ENCODE assay signal across 27 cellular contexts in the genomic region with DNA sequence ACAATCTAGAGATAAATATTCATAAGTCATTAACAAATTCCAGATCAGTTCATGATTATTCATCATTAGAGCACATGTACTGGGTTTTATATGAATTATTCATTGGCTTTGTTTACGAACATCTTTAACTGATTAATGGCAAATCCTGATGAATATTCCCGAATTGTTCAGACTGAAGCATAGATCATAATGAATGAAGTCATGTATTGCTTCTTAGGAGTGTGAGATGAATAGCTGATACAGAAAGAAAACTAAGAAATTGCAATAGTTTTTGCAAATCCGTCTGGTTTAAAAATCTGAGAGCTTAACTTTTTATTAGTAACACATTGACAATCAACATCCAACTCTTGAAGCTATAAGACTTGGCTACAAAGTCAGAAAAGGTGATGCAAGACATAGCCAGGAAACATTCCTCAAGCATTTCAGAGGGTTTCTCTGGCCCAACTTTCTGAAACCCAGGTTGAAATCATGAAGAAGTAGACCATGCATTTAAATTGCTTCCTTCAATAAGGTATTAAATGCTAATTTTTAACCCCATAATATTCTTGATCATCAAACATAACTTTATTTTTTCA.
DNase-seq lines count a peak whose midpoint lies in the region; TF ChIP-seq lines count a peak whose summit lies in the region.
"Had no signal": no experiment of that assay in that cellular context is flagged by ENCODE, and none has a peak within 500 bp of the region (broad histone marks: within the 10 kb centered on the region; RNA-seq: fewer than 3 reads in every experiment).

No MANE protein-coding gene starts in this region.

- peak overlapping the region; percentile 35 for H3K9ac ChIP-seq in SK-N-MC (ENCODE audit: insufficient read length)
- H3K9ac ChIP-seq: neural progenitor cell, parathyroid adenoma had no signal

- no peaks in the 10 kb centered on the region for H3K4me1 ChIP-seq in stomach
- H3K4me1 ChIP-seq: esophagus squamous epithelium, left ventricle myocardium inferior, neural progenitor cell, parathyroid adenoma, testis had no signal

- no peak overlapping the region for H3K4me3 Mint-ChIP-seq in nephron
- H3K4me3 Mint-ChIP-seq in activated CD4-positive, alpha-beta memory T cell treated with anti-CD3 and anti-CD28 coated beads, Interleukin-2, amount 10 ng/mL, durations not matched to agents 7 days and 5 days, result no peak overlapping the region
- H3K4me3 Mint-ChIP-seq: activated CD4-positive, alpha-beta T cell treated with anti-CD3 and anti-CD28 coated beads, Interleukin-2, amount 10 ng/mL, durations not matched to agents 24 days and 14 days; activated naive CD8-positive, alpha-beta T cell treated with anti-CD3 and anti-CD28 coated beads, Interleukin-2, amount 50 U/mL, for 24 hours; activated T-cell treated with anti-CD3 and anti-CD28 coated beads, Interleukin-2, amount 50 U/mL, for 72 hours; neural progenitor cell had no signal

- H3K27ac ChIP-seq in SK-N-MC (peak overlapping the region; percentile 98), stomach (no peak overlapping the region)
- H3K27ac ChIP-seq: C4-2B, esophagus squamous epithelium, left ventricle myocardium inferior, neural progenitor cell, parathyroid adenoma, testis, WERI-Rb-1 had no signal

- TF ChIP-seq CTCF in fibroblast of pulmonary artery (IDR thresholded peaks at IDR 0.05; ENCODE audit: low read length, missing control alignments) (no peak), nephron (IDR thresholded peaks at IDR 0.05; ENCODE audit: unreplicated experiment in 3 of 3) (no peak), stomach (IDR thresholded peaks at IDR 0.05) (no peak)

- intact Hi-C loops in stomach (cut with DNase I; ENCODE audit: low total_unique reads), result no loop called here

- peak overlapping the region in 2 of 3 experiments; percentile 24 to 91 for H3K27ac Mint-ChIP-seq in nephron
- no peak overlapping the region for H3K27ac Mint-ChIP-seq in activated CD4-positive, alpha-beta memory T cell treated with anti-CD3 and anti-CD28 coated beads, Interleukin-2, amount 10 ng/mL, durations not matched to agents 7 days and 5 days
- H3K27ac Mint-ChIP-seq: activated CD4-positive, alpha-beta T cell treated with anti-CD3 and anti-CD28 coated beads, Interleukin-2, amount 10 ng/mL, durations not matched to agents 24 days and 14 days; activated naive CD8-positive, alpha-beta T cell treated with anti-CD3 and anti-CD28 coated beads, Interleukin-2, amount 50 U/mL, for 24 hours; activated T-cell treated with anti-CD3 and anti-CD28 coated beads, Interleukin-2, amount 50 U/mL, for 72 hours; neural progenitor cell had no signal

- CTCF ChIA-PET in activated CD4-positive, alpha-beta memory T cell treated with anti-CD3 and anti-CD28 coated beads, Interleukin-2, amount 10 ng/mL, durations not matched to agents 7 days and 5 days (lab: Charles Lee), result no interaction called here

- H3K9me3 Mint-ChIP-seq in nephron, result no peaks in the 10 kb centered on the region
- H3K9me3 Mint-ChIP-seq in activated CD4-positive, alpha-beta memory T cell treated with anti-CD3 and anti-CD28 coated beads, Interleukin-2, amount 10 ng/mL, durations not matched to agents 7 days and 5 days, result peaks cover 2% of the 10 kb centered on the region
- H3K9me3 Mint-ChIP-seq: activated CD4-positive, alpha-beta T cell treated with anti-CD3 and anti-CD28 coated beads, Interleukin-2, amount 10 ng/mL, durations not matched to agents 24 days and 14 days; activated naive CD8-positive, alpha-beta T cell treated with anti-CD3 and anti-CD28 coated beads, Interleukin-2, amount 50 U/mL, for 24 hours; neural progenitor cell had no signal

- peaks cover 15% of the 10 kb centered on the region for H3K4me1 Mint-ChIP-seq in nephron
- H3K4me1 Mint-ChIP-seq in activated CD4-positive, alpha-beta memory T cell treated with anti-CD3 and anti-CD28 coated beads, Interleukin-2, amount 10 ng/mL, durations not matched to agents 7 days and 5 days, result no peaks in the 10 kb centered on the region
- H3K4me1 Mint-ChIP-seq: activated CD4-positive, alpha-beta T cell treated with anti-CD3 and anti-CD28 coated beads, Interleukin-2, amount 10 ng/mL, durations not matched to agents 24 days and 14 days; activated naive CD8-positive, alpha-beta T cell treated with anti-CD3 and anti-CD28 coated beads, Interleukin-2, amount 50 U/mL, for 24 hours had no signal

- POLR2A ChIA-PET in activated CD4-positive, alpha-beta memory T cell treated with anti-CD3 and anti-CD28 coated beads, Interleukin-2, amount 10 ng/mL, durations not matched to agents 7 days and 5 days (lab: Charles Lee), result no interaction called here

- DNase-seq in AG08395 (ENCODE audit: low spot score) (peak; percentile 2), SK-N-MC (ENCODE audit: low read depth, low spot score) (peak; percentile 88), fibroblast of pulmonary artery (ENCODE audit: low read depth) (peak; percentile 5), NCI-H446 (lab: John Stamatoyannopoulos, UW) (no peak), stomach (no peak)
- DNase-seq in activated CD4-positive, alpha-beta memory T cell treated with anti-CD3 and anti-CD28 coated beads, Interleukin-2, amount 10 ng/mL, durations not matched to agents 7 days and 5 days, result no peak
- DNase-seq: activated CD4-positive, alpha-beta T cell treated with anti-CD3 and anti-CD28 coated beads, Interleukin-2, amount 10 ng/mL, durations not matched to agents 24 days and 14 days; activated naive CD8-positive, alpha-beta T cell treated with anti-CD3 and anti-CD28 coated beads, Interleukin-2, amount 50 U/mL, for 24 hours; activated T-cell treated with anti-CD3 and anti-CD28 coated beads, Interleukin-2, amount 50 U/mL, for 72 hours; COR-L47; dermis blood vessel endothelial cell; esophagus squamous epithelium; glutamatergic neuron; IMR-90; left ventricle myocardium inferior; MV-4-11; NCI-H1436; NCI-H2107; NCI-H510A; stimulated activated CD4-positive, alpha-beta T cell treated with anti-CD3 and anti-CD28 coated beads, Interleukin-1b, Interleukin-23, amount 100 ng/mL, for 48 hours; stimulated activated naive CD4-positive, alpha-beta T cell treated with Interleukin-2 at 50 U/mL for 16 hours; testis; WERI-Rb-1 had no signal

- H3K27me3 ChIP-seq in stomach, result no peaks in the 10 kb centered on the region
- H3K27me3 ChIP-seq: esophagus squamous epithelium, neural progenitor cell, testis had no signal

- no peak for TF ChIP-seq EP300 in stomach (IDR thresholded peaks at IDR 0.05)

- H3K36me3 ChIP-seq in SK-N-MC (ENCODE audit: insufficient read depth, low read length) (no peaks in the 10 kb centered on the region), stomach (no peaks in the 10 kb centered on the region)
- H3K36me3 ChIP-seq: esophagus squamous epithelium, left ventricle myocardium inferior, neural progenitor cell, WERI-Rb-1 had no signal

- no peaks in the 10 kb centered on the region for H3K36me3 Mint-ChIP-seq in nephron (ENCODE audit: low read depth)
- H3K36me3 Mint-ChIP-seq in activated CD4-positive, alpha-beta memory T cell treated with anti-CD3 and anti-CD28 coated beads, Interleukin-2, amount 10 ng/mL, durations not matched to agents 7 days and 5 days (ENCODE audit: low read depth), result no peaks in the 10 kb centered on the region
- H3K36me3 Mint-ChIP-seq: neural progenitor cell had no signal

- peaks cover 3% of the 10 kb centered on the region for H3K27me3 Mint-ChIP-seq in nephron (ENCODE audit: low read depth)
- no peaks in the 10 kb centered on the region for H3K27me3 Mint-ChIP-seq in activated CD4-positive, alpha-beta memory T cell treated with anti-CD3 and anti-CD28 coated beads, Interleukin-2, amount 10 ng/mL, durations not matched to agents 7 days and 5 days
- H3K27me3 Mint-ChIP-seq: activated CD4-positive, alpha-beta T cell treated with anti-CD3 and anti-CD28 coated beads, Interleukin-2, amount 10 ng/mL, durations not matched to agents 24 days and 14 days; activated naive CD8-positive, alpha-beta T cell treated with anti-CD3 and anti-CD28 coated beads, Interleukin-2, amount 50 U/mL, for 24 hours had no signal

- no peak for TF ChIP-seq POLR2A in stomach (IDR thresholded peaks at IDR 0.05)

- WGBS in stomach, 5 donors, result 61 to 78% (median 69%) methylated on average over 3 of the region's 3 CpGs

- no peaks in the 10 kb centered on the region for H3K9me3 ChIP-seq in SK-N-MC (ENCODE audit: low read depth, low read length)
- H3K9me3 ChIP-seq in stomach, result peaks cover 0 to 4% (median 0%) of the 10 kb centered on the region in 4 donors
- H3K9me3 ChIP-seq: esophagus squamous epithelium, left ventricle myocardium inferior, testis had no signal

- H3K4me3 ChIP-seq in SK-N-MC, result peak overlapping the region; percentile 64
- no peak overlapping the region for H3K4me3 ChIP-seq in fibroblast of pulmonary artery (replicated peaks; ENCODE audit: low read depth, low read length)
- H3K4me3 ChIP-seq in stomach, result no peak overlapping the region
- H3K4me3 ChIP-seq: esophagus squamous epithelium, left ventricle myocardium inferior, neural progenitor cell, testis had no signal

Comparison
In these comparisons a context has a peak if more than half of its experiments do, and no peak if none do; other contexts are left out.
1. DNase-seq: peak in AG08395 (single experiment), SK-N-MC (single experiment) and fibroblast of pulmonary artery (single experiment); none in NCI-H446 (0 of 2), stomach (single experiment) and activated CD4-positive, alpha-beta memory T cell treated with anti-CD3 and anti-CD28 coated beads, Interleukin-2, amount 10 ng/mL, durations not matched to agents 7 days and 5 days (single experiment).